Comparison of ENCODE assay signal across 2 cellular contexts in the genomic region with DNA sequence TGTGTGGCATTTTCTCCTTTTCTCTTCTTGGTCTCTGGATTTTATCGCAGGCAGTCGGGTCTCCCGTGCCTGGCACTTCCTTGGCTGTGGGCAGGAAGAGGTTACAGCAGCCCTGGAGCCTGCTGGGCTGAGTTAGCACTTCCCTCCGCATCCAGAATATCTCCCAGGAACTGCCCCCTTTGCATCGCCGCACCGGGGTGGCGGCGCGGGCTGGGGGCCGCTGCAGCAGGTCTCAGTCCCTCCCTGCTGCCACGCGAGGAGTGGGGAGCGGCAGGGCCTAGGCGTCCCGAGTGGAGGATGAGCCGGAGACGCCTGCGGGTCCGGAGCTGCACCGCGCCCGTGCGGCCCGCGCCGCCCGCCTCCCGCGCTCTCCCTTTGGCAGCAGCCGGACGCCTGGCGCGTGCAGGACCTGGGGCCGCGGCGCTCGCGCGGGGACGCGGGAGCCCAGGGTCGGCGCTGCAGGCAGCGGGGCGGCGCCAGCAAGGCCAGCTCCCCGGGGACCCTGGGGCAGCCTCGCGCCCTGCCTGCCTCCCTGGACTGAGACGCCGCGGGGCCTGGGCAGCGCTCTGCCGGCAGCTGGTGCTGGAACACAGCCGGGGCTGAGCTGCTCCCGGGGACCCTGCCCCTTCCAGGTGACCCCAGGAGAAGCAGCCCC.
TF ChIP-seq lines count a peak whose summit lies in the region.

No MANE protein-coding gene starts in this region.

TF ChIP-seq in SK-N-SH, 30 proteins besides CTCF, POLR2A, EP300 and RAD21 (continued from another document):
- no peak for TF ChIP-seq YY1 (IDR thresholded peaks at IDR 0.05; ENCODE audit: low read depth)
- TF ChIP-seq JUND (IDR thresholded peaks at IDR 0.05) = no peak
TF ChIP-seq in SK-N-SH: peak in this region for 0.

TF ChIP-seq in SK-N-SH treated with all-trans-retinoic acid at 6 μM for 48 hours, 23 proteins besides CTCF, POLR2A, EP300 and RAD21 (continued from another document):
- TF ChIP-seq ZFP3 (CRISPR knock-in tag; IDR thresholded peaks at IDR 0.05) (no peak), BACH2 (CRISPR knock-in tag; IDR thresholded peaks at IDR 0.05; ENCODE audit: borderline replicate concordance) (no peak), ARNTL (CRISPR knock-in tag; IDR thresholded peaks at IDR 0.05; ENCODE audit: borderline replicate concordance, low read depth) (no peak)
